ENCODE assay signal across 18 cellular contexts in genomic region chr10:35035641-35036040, GRCh38.
"Had no signal": no experiment of that assay in that cellular context is flagged by ENCODE, and none has a peak within 500 bp of the region (broad histone marks: within the 10 kb centered on the region; RNA-seq: fewer than 3 reads in every experiment).

No MANE protein-coding gene starts in this region.

- H3K27ac Mint-ChIP-seq: activated T-helper 2 cell treated with anti-CD3 and anti-CD28 coated beads, Interferon-gamma antibody, Interleukin-2, Interleukin-4, amounts not matched to agents 10 μg/mL and 5 μg/mL and 100 μg/mL, durations not matched to agents 14 hours and 24 hours and 36 hours; brain had no signal

- H3K4me3 Mint-ChIP-seq: activated naive CD4-positive, alpha-beta T cell treated with anti-CD3 and anti-CD28 coated beads, Interleukin-2, amount 10 ng/mL, durations not matched to agents 7 days and 5 days; brain had no signal

- H3K27me3 Mint-ChIP-seq: activated naive CD4-positive, alpha-beta T cell treated with anti-CD3 and anti-CD28 coated beads, Interleukin-2, amount 10 ng/mL, durations not matched to agents 7 days and 5 days; brain; central memory CD8-positive, alpha-beta T cell had no signal

- H3K9me3 Mint-ChIP-seq: activated naive CD4-positive, alpha-beta T cell treated with anti-CD3 and anti-CD28 coated beads, Interleukin-2, amount 10 ng/mL, durations not matched to agents 7 days and 5 days; activated T-helper 2 cell treated with anti-CD3 and anti-CD28 coated beads, Interferon-gamma antibody, Interleukin-2, Interleukin-4, amounts not matched to agents 10 μg/mL and 5 μg/mL and 100 μg/mL, durations not matched to agents 14 hours and 24 hours and 36 hours; brain; central memory CD8-positive, alpha-beta T cell had no signal

- H3K9me3 ChIP-seq: gastroesophageal sphincter, heart right ventricle, pancreas, sigmoid colon, stomach, thoracic aorta had no signal

- DNase-seq: activated CD4-positive, CD25-positive, alpha-beta regulatory T cell treated with anti-CD3 and anti-CD28 coated beads, Interleukin-2, amount 50 U/mL, for 72 hours; activated naive CD4-positive, alpha-beta T cell treated with anti-CD3 and anti-CD28 coated beads, Interleukin-2, amount 10 ng/mL, durations not matched to agents 7 days and 5 days; activated T-cell treated with anti-CD3 and anti-CD28 coated beads for 4 hours; effector memory CD4-positive, alpha-beta T cell; heart right ventricle; left colon; pancreas; sigmoid colon; stimulated activated CD4-positive, alpha-beta T cell treated with anti-CD3 and anti-CD28 coated beads, Interleukin-1b, Interleukin-23, amount 100 ng/mL, for 48 hours; stomach; T-helper 1 cell; T1000 had no signal

- H3K27ac ChIP-seq: gastroesophageal sphincter, heart right ventricle, pancreas, sigmoid colon, stomach, thoracic aorta had no signal

- H3K4me1 ChIP-seq: gastroesophageal sphincter, pancreas, sigmoid colon had no signal

- ATAC-seq: gastroesophageal sphincter, heart right ventricle, left colon, pancreas had no signal

- H3K4me3 ChIP-seq: gastroesophageal sphincter, heart right ventricle, lung, pancreas, sigmoid colon, stomach, thoracic aorta had no signal

- H3K27me3 ChIP-seq: gastroesophageal sphincter, heart right ventricle, pancreas, sigmoid colon, stomach had no signal
